1 cellular context compared by ENCODE assay signal in genomic region chr7:151243045-151243349, GRCh38.
TF ChIP-seq lines count a peak whose summit lies in the region.

No MANE protein-coding gene starts in this region.

TF ChIP-seq in neural cell, 6 proteins besides CTCF, POLR2A, EP300 and RAD21:
- TF ChIP-seq, protein P1, sequence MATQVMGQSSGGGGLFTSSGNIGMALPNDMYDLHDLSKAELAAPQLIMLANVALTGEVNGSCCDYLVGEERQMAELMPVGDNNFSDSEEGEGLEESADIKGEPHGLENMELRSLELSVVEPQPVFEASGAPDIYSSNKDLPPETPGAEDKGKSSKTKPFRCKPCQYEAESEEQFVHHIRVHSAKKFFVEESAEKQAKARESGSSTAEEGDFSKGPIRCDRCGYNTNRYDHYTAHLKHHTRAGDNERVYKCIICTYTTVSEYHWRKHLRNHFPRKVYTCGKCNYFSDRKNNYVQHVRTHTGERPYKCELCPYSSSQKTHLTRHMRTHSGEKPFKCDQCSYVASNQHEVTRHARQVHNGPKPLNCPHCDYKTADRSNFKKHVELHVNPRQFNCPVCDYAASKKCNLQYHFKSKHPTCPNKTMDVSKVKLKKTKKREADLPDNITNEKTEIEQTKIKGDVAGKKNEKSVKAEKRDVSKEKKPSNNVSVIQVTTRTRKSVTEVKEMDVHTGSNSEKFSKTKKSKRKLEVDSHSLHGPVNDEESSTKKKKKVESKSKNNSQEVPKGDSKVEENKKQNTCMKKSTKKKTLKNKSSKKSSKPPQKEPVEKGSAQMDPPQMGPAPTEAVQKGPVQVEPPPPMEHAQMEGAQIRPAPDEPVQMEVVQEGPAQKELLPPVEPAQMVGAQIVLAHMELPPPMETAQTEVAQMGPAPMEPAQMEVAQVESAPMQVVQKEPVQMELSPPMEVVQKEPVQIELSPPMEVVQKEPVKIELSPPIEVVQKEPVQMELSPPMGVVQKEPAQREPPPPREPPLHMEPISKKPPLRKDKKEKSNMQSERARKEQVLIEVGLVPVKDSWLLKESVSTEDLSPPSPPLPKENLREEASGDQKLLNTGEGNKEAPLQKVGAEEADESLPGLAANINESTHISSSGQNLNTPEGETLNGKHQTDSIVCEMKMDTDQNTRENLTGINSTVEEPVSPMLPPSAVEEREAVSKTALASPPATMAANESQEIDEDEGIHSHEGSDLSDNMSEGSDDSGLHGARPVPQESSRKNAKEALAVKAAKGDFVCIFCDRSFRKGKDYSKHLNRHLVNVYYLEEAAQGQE (IDR thresholded peaks at IDR 0.05; ENCODE audit: borderline replicate concordance), result no peak
- TF ChIP-seq EZH2 (IDR thresholded peaks at IDR 0.05; ENCODE audit: borderline replicate concordance, insufficient read depth, low read length, poor library complexity, severe bottlenecking), result no peak
- no peak for TF ChIP-seq SMC3 (conservative IDR thresholded peaks at IDR 0.05; ENCODE audit: poor library complexity)
- no peak for TF ChIP-seq POLR2AphosphoS5 (IDR thresholded peaks at IDR 0.05)
- no peak for TF ChIP-seq TAF1 (IDR thresholded peaks at IDR 0.05; ENCODE audit: low read depth)
- no peak for TF ChIP-seq MXI1 (conservative IDR thresholded peaks at IDR 0.05; ENCODE audit: poor library complexity, severe bottlenecking)
